In the genomic region with DNA sequence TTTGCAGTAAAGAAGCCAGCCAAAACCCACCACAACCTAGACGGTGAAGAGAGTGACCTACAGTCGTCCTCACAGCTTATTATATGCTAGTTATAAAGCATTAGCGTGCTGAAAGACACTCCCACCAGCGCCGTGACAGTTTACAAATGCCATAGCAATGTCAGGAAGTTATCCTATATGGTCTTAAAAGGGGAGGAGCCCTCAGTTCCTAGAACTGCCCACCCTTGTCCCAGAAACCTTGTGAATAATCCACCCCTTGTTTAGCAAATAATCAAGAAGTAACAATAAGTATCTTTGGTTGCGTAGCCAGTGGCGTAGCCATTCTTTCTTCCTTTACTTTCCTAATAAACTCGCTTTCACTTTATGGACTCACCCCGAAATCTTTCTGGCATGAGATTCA, we compare ENCODE assay signal across 11 cellular contexts.
DNase-seq lines count a peak whose midpoint lies in the region; ATAC-seq, FAIRE-seq and TF ChIP-seq lines count a peak whose summit lies in the region.
"Had no signal": no experiment of that assay in that cellular context is flagged by ENCODE, and none has a peak within 500 bp of the region (broad histone marks: within the 10 kb centered on the region; RNA-seq: fewer than 3 reads in every experiment).

No MANE protein-coding gene starts in this region.

- no peaks in the 10 kb centered on the region for H3K79me2 ChIP-seq in HepG2 (ENCODE audit: insufficient read depth, low read length)
- H3K79me2 ChIP-seq in osteoblast (ENCODE audit: insufficient read depth, low read length): no peaks in the 10 kb centered on the region

- CTCF ChIA-PET in HepG2 (lab: Yijun Ruan, JAX; ENCODE audit: low intra/inter-chr PET ratio, low total read pairs): no interaction called here

- no peak overlapping the region for H3K18ac ChIP-seq in mesenchymal stem cell (ENCODE audit: low read depth in 1 of 2, low read length in 2 of 2)

- H3K27me3 ChIP-seq in liver (ENCODE audit: control insufficient read depth in 4 of 4, insufficient read depth in 4 of 4, low read length in 3 of 4) (peaks cover 0 to 4% (median 1%) of the 10 kb centered on the region in 4 donors), HepG2 (ENCODE audit: control insufficient read depth in 1 of 2, insufficient read depth in 2 of 2, low read length in 2 of 2) (no peaks in the 10 kb centered on the region; a peak in 1 of 5 replicates), adipocyte (replicated peaks; ENCODE audit: control insufficient read depth, insufficient read depth, low read length) (peaks cover 10% of the 10 kb centered on the region), mesenchymal stem cell (ENCODE audit: control insufficient read depth in 1 of 2, insufficient read depth in 1 of 2, low read length in 2 of 2) (peaks cover 3 to 4% of the 10 kb centered on the region in 2 experiments), osteoblast (ENCODE audit: insufficient read depth, low read length) (no peaks in the 10 kb centered on the region)

- BruUV-seq in HepG2 (replicated peaks; lab: Mats Ljungman, UMichigan): no TSS peak

- no peaks in the 10 kb centered on the region for H4K20me1 ChIP-seq in HepG2 (ENCODE audit: insufficient read depth, low read length)
- H4K20me1 ChIP-seq in osteoblast (ENCODE audit: insufficient read depth, low read length): no peaks in the 10 kb centered on the region

- H3K79me1 ChIP-seq in mesenchymal stem cell (replicated peaks; ENCODE audit: low read length, poor library complexity, severe bottlenecking): no peaks in the 10 kb centered on the region

- H3K4me3 ChIP-seq in liver (ENCODE audit: low read depth in 1 of 3, low read length in 3 of 3): peak overlapping the region in 2 of 3 donors; percentile 7 to 27
- H3K4me3 ChIP-seq in HepG2 (replicated peaks in 1 of 3; ENCODE audit: insufficient read depth in 1 of 3, low read depth in 2 of 3, low read length in 3 of 3): no peak overlapping the region
- H3K4me3 ChIP-seq in adipocyte (ENCODE audit: low read length): peak overlapping the region; percentile 59
- peak overlapping the region in 1 of 2 experiments; percentile 36 for H3K4me3 ChIP-seq in mesenchymal stem cell (ENCODE audit: insufficient read depth in 1 of 2, low read depth in 1 of 2, low read length in 2 of 2)
- H3K4me3 ChIP-seq in osteoblast (ENCODE audit: insufficient read depth, low read length): no peak overlapping the region

- no peak for TF ChIP-seq CTCF in liver (IDR thresholded peaks at IDR 0.05; ENCODE audit: low read depth, low read length, missing input control)
- TF ChIP-seq CTCF in HepG2 (CRISPR knock-in tag; IDR thresholded peaks at IDR 0.05): no peak
- TF ChIP-seq CTCF in osteoblast (IDR thresholded peaks at IDR 0.05; ENCODE audit: extremely low read depth, low read depth, low read length): no peak

- H3K36me3 ChIP-seq in liver (ENCODE audit: control insufficient read depth in 4 of 4, insufficient read depth in 3 of 4, low read depth in 1 of 4, low read length in 3 of 4): no peaks in the 10 kb centered on the region
- no peaks in the 10 kb centered on the region for H3K36me3 ChIP-seq in HepG2 (replicated peaks in 1 of 2; ENCODE audit: control insufficient read depth in 1 of 2, insufficient read depth in 2 of 2, low read length in 2 of 2)
- H3K36me3 ChIP-seq in adipocyte (ENCODE audit: control insufficient read depth, insufficient read depth, low read length, severe bottlenecking): no peaks in the 10 kb centered on the region
- no peaks in the 10 kb centered on the region for H3K36me3 ChIP-seq in mesenchymal stem cell (ENCODE audit: control insufficient read depth in 1 of 2, insufficient read depth in 2 of 2, low read depth in 1 of 2, low read length in 2 of 2)
- H3K36me3 ChIP-seq in osteoblast (ENCODE audit: insufficient read depth, low read length): no peaks in the 10 kb centered on the region

- ATAC-seq in HepG2: no peak
- ATAC-seq: activated naive CD4-positive, alpha-beta T cell treated with anti-CD3 and anti-CD28 coated beads, Interleukin-2, amount 50 U/mL, for 72 hours had no signal

- H3K23ac ChIP-seq in mesenchymal stem cell (ENCODE audit: low read length in 2 of 2): no peak overlapping the region

- no peak overlapping the region for H4K8ac ChIP-seq in mesenchymal stem cell (ENCODE audit: low read length)

- no peak overlapping the region for H3K14ac ChIP-seq in mesenchymal stem cell (ENCODE audit: low read length in 2 of 2)

- no peak overlapping the region for H2BK5ac ChIP-seq in mesenchymal stem cell (ENCODE audit: low read depth, low read length, poor library complexity, severe bottlenecking)

- H2AK5ac ChIP-seq in mesenchymal stem cell (ENCODE audit: low read length, severe bottlenecking): no peak overlapping the region

- H3K27ac ChIP-seq in liver (ENCODE audit: low read depth in 1 of 2, low read length in 2 of 2) (peak overlapping the region in 1 of 2 donors; percentile 30), HepG2 (ENCODE audit: extremely low read length, insufficient read depth, low read length) (no peak overlapping the region), mesenchymal stem cell (ENCODE audit: low read length, poor library complexity, severe bottlenecking) (no peak overlapping the region), osteoblast (ENCODE audit: low read depth, low read length) (no peak overlapping the region)

- H3K4ac ChIP-seq in mesenchymal stem cell (ENCODE audit: low read depth in 1 of 2, low read length in 2 of 2): no peak overlapping the region

- DNase-seq in HepG2 (ENCODE audit: low spot score) (no peak), adipocyte (ENCODE audit: low read depth) (no peak), mesenchymal stem cell (peak; percentile 10), cerebellum (ENCODE audit: low spot score) (no peak), glomerular visceral epithelial cell (ENCODE audit: extremely low spot score) (no peak), osteoblast (ENCODE audit: insufficient read length, low spot score, missing footprints) (no peak), medulla oblongata (ENCODE audit: extremely low spot score) (no peak)
- DNase-seq: NCI-H526, nucleus accumbens had no signal

- H4K91ac ChIP-seq in mesenchymal stem cell (ENCODE audit: low read length): no peak overlapping the region

- H3K4me1 ChIP-seq in liver (ENCODE audit: control insufficient read depth in 4 of 4, insufficient read depth in 4 of 4, low read length in 3 of 4) (no peaks in the 10 kb centered on the region), HepG2 (ENCODE audit: insufficient read depth, low read length) (no peaks in the 10 kb centered on the region), adipocyte (ENCODE audit: control insufficient read depth, insufficient read depth, low read length) (no peaks in the 10 kb centered on the region), mesenchymal stem cell (ENCODE audit: control insufficient read depth, insufficient read depth, low read depth, low read length) (no peaks in the 10 kb centered on the region), osteoblast (ENCODE audit: insufficient read depth, low read length) (no peaks in the 10 kb centered on the region)

- H3K4me2 ChIP-seq in HepG2 (ENCODE audit: low read depth, low read length) (no peak overlapping the region), mesenchymal stem cell (ENCODE audit: low read length, poor library complexity, severe bottlenecking) (no peak overlapping the region), osteoblast (ENCODE audit: insufficient read depth, low read length) (no peak overlapping the region)

- no peak for TF ChIP-seq RAD21 in liver (IDR thresholded peaks at IDR 0.05)
- no peak for TF ChIP-seq RAD21 in HepG2 (CRISPR knock-in tag; IDR thresholded peaks at IDR 0.05)

- in situ Hi-C loops in HepG2 (cut with HindIII; ENCODE audit: extremely low pct_ligation_motif_present, low pct_unique_long_range_greater_than_20kb): no loop called here

- no peak for FAIRE-seq in HepG2 (lab: Jason Lieb, UNC)

- H2BK12ac ChIP-seq in mesenchymal stem cell (ENCODE audit: low read length in 2 of 2): no peak overlapping the region

- WGBS in liver: 30% methylated on average over 9 of the region's 9 CpGs
- 32% methylated on average over 9 of the region's 9 CpGs for WGBS in HepG2 (ENCODE audit: low lambda C conversion rate)
- 35% methylated on average over 9 of the region's 9 CpGs for WGBS in mesenchymal stem cell

- intact Hi-C loops in HepG2 (cut with micrococcal nuclease; ENCODE audit: unreplicated experiment): no loop called here

- POLR2A ChIA-PET in HepG2 (lab: Yijun Ruan, JAX): no interaction called here

- no peak overlapping the region for H2BK15ac ChIP-seq in mesenchymal stem cell (ENCODE audit: low read depth, poor library complexity, severe bottlenecking)

- no peak for TF ChIP-seq POLR2A in HepG2 (IDR thresholded peaks at IDR 0.05; ENCODE audit: insufficient read depth in 1 of 2, low read depth in 2 of 2, low read length in 2 of 2)

- H2AFZ ChIP-seq in HepG2 (ENCODE audit: low read length) (no peak overlapping the region), mesenchymal stem cell (ENCODE audit: low read depth, low read length) (peak overlapping the region; percentile 53), osteoblast (ENCODE audit: low read length) (no peak overlapping the region)

- no peak overlapping the region for H2BK120ac ChIP-seq in mesenchymal stem cell (ENCODE audit: low read depth, low read length)

- no peak for TF ChIP-seq EP300 in HepG2 (IDR thresholded peaks at IDR 0.05; ENCODE audit: low read depth in 2 of 2, low read length in 2 of 2)
- TF ChIP-seq EP300 in HepG2 (CRISPR knock-in tag; IDR thresholded peaks at IDR 0.05; ENCODE audit: borderline replicate concordance): no peak

- H3K9me3 ChIP-seq in liver (ENCODE audit: control insufficient read depth in 4 of 4, low read length in 3 of 4): no peaks in the 10 kb centered on the region
- H3K9me3 ChIP-seq in HepG2 (ENCODE audit: low read length): no peaks in the 10 kb centered on the region
- no peaks in the 10 kb centered on the region for H3K9me3 ChIP-seq in adipocyte (ENCODE audit: control insufficient read depth, low read length)
- peaks cover 3% of the 10 kb centered on the region for H3K9me3 ChIP-seq in mesenchymal stem cell (ENCODE audit: control insufficient read depth, low read length)
- H3K9me3 ChIP-seq in osteoblast (ENCODE audit: low read depth, low read length): no peaks in the 10 kb centered on the region

- H3K9ac ChIP-seq in liver (ENCODE audit: low read depth in 1 of 2, low read length in 2 of 2) (no peak overlapping the region), HepG2 (ENCODE audit: insufficient read depth, low read depth, low read length) (no peak overlapping the region), adipocyte (ENCODE audit: low read length) (no peak overlapping the region), mesenchymal stem cell (ENCODE audit: low read length) (no peak overlapping the region)

TF ChIP-seq in liver, 16 proteins besides CTCF, POLR2A, EP300 and RAD21 (continues in another document):
- TF ChIP-seq HNF4G (IDR thresholded peaks at IDR 0.05): no peak

TF ChIP-seq in HepG2, 621 proteins besides CTCF, POLR2A, EP300 and RAD21 (continues in another document):
- no peak for TF ChIP-seq RCOR2 (CRISPR knock-in tag; IDR thresholded peaks at IDR 0.05)
- no peak for TF ChIP-seq ZNF382 (CRISPR knock-in tag; IDR thresholded peaks at IDR 0.05; ENCODE audit: borderline replicate concordance)
- no peak for TF ChIP-seq RORA (CRISPR knock-in tag; IDR thresholded peaks at IDR 0.05)
- no peak for TF ChIP-seq MAZ (IDR thresholded peaks at IDR 0.05; ENCODE audit: borderline replicate concordance, low read depth, low read length)
- no peak for TF ChIP-seq MAZ (CRISPR knock-in tag; IDR thresholded peaks at IDR 0.05; ENCODE audit: low read depth)
- TF ChIP-seq ATAD3A (CRISPR knock-in tag; IDR thresholded peaks at IDR 0.05): no peak

Comparison
In these comparisons a context has a peak if more than half of its experiments do, and no peak if none do; other contexts are left out.
1. H3K4me3 ChIP-seq: peak in liver (2 of 3) and adipocyte (single experiment); none in HepG2 (0 of 3) and osteoblast (single experiment).